ENCODE assay signal across 9 cellular contexts in genomic region chr1:175209493-175209921, GRCh38. TPM values are rescaled to one million over a fixed set of nuclear protein-coding genes. Genes with fewer than 3 reads are reported as not detected.
A peak's percentile ranks its signal among the peaks of the same experiment; 100 is the strongest.
DNase-seq lines count a peak whose midpoint lies in the region; ATAC-seq, FAIRE-seq and TF ChIP-seq lines count a peak whose summit lies in the region.
"Had no signal": no experiment of that assay in that cellular context is flagged by ENCODE, and none has a peak within 500 bp of the region (broad histone marks: within the 10 kb centered on the region; RNA-seq: fewer than 3 reads in every experiment).

No MANE protein-coding gene starts in this region.

- no peaks in the 10 kb centered on the region for H3K27me3 ChIP-seq in CD4-positive, alpha-beta memory T cell (ENCODE audit: insufficient read depth, low read length)
- H3K27me3 ChIP-seq in GM12878 (replicated peaks in 1 of 2; ENCODE audit: control insufficient read depth in 2 of 2, insufficient read depth in 2 of 2, low read length in 1 of 2) (no peaks in the 10 kb centered on the region), sigmoid colon (no peaks in the 10 kb centered on the region), endodermal cell (ENCODE audit: control insufficient read depth, insufficient read depth, low read length, poor library complexity, severe bottlenecking) (no peaks in the 10 kb centered on the region)

- FAIRE-seq in GM12878 (lab: Jason Lieb, UNC) = no peak

- TF ChIP-seq POLR2A in GM12878 (IDR thresholded peaks at IDR 0.05; ENCODE audit: low read depth, low read length) (no peak), sigmoid colon (IDR thresholded peaks at IDR 0.05) (no peak)

- H3K4me3 ChIP-seq in CD4-positive, alpha-beta memory T cell (ENCODE audit: low read length in 2 of 2) = peak overlapping the region in 1 of 2 donors; percentile 8
- H3K4me3 ChIP-seq in GM12878 (no peak overlapping the region), sigmoid colon (no peak overlapping the region), endodermal cell (ENCODE audit: low read length) (no peak overlapping the region)

- RAD21 ChIA-PET in GM12878 (lab: Charles Lee; ENCODE audit: unreplicated experiment) = interaction anchor here (1.0 to 4.0 kb wide), 7 partner anchors 10 to 109 kb away, joined by 3 to 24 read pairs (median 12); no protein-coding TSS in a partner anchor

- no peaks in the 10 kb centered on the region for H4K20me1 ChIP-seq in GM12878 (ENCODE audit: control insufficient read depth, insufficient read depth)

- WGBS in GM12878 (ENCODE audit: insufficient coverage, insufficient replicate concordance, low lambda C conversion rate, missing lambda C conversion rate) = 0% methylated on average over 1 of the region's 1 CpG
- WGBS in sigmoid colon, 2 donors = 49 to 92% methylated on average over 1 of the region's 1 CpG
- WGBS in endodermal cell (ENCODE audit: insufficient coverage in 1 of 2, insufficient read length in 1 of 2), 2 experiments = 77 to 100% methylated on average over 1 of the region's 1 CpG

- POLR2A ChIA-PET in CD4-positive, alpha-beta memory T cell (lab: Charles Lee; ENCODE audit: partially characterized antibody) = interaction anchor here (0.7 to 7.2 kb wide), 10 partner anchors 10 to 186 kb away, joined by 3 to 112 read pairs (median 6); partner anchors contain the start of gene MRPS14
- POLR2A ChIA-PET in GM12878 (lab: Charles Lee) (interaction anchor here (0.6 to 3.5 kb wide), 7 partner anchors 14 to 257 kb away, joined by 3 to 24 read pairs (median 4); no protein-coding TSS in a partner anchor), WTC11 (lab: Charles Lee) (no interaction called here)

- H3K27me3 Mint-ChIP-seq in CD4-positive, alpha-beta memory T cell = no peaks in the 10 kb centered on the region
- no peaks in the 10 kb centered on the region; the same call in 1 of the 2 replicates for H3K27me3 Mint-ChIP-seq in WTC11 (ENCODE audit: low read depth)
- peaks cover 4% of the 10 kb centered on the region for H3K27me3 Mint-ChIP-seq in endodermal cell (ENCODE audit: insufficient read depth)

- no peaks in the 10 kb centered on the region for H3K9me3 ChIP-seq in CD4-positive, alpha-beta memory T cell (ENCODE audit: control insufficient read depth in 1 of 2, low read length in 2 of 2)
- H3K9me3 ChIP-seq in GM12878 (replicated peaks; ENCODE audit: control insufficient read depth, insufficient read depth, low read length) (no peaks in the 10 kb centered on the region), sigmoid colon (no peaks in the 10 kb centered on the region), endodermal cell (ENCODE audit: control insufficient read depth, low read length) (peaks cover 9% of the 10 kb centered on the region)

- TF ChIP-seq CTCF in GM12878 (IDR thresholded peaks at IDR 0.05 in 2 of 3, conservative IDR thresholded peaks at IDR 0.05 in 1 of 3; ENCODE audit: control insufficient read depth in 2 of 3, extremely low read depth in 1 of 3, insufficient read depth in 1 of 3, low read depth in 3 of 3, low read length in 3 of 3) = no peak
- no peak for TF ChIP-seq CTCF in WTC11 (IDR thresholded peaks at IDR 0.05)
- no peak for TF ChIP-seq CTCF in sigmoid colon (IDR thresholded peaks at IDR 0.05)
- TF ChIP-seq CTCF in endodermal cell (conservative IDR thresholded peaks at IDR 0.05) = no peak

- no peaks in the 10 kb centered on the region for H3K9me3 Mint-ChIP-seq in CD4-positive, alpha-beta memory T cell
- H3K9me3 Mint-ChIP-seq in WTC11 = peaks cover 14% of the 10 kb centered on the region
- peaks cover 9% of the 10 kb centered on the region for H3K9me3 Mint-ChIP-seq in endodermal cell

- H3K27ac Mint-ChIP-seq in CD4-positive, alpha-beta memory T cell = peak overlapping the region; percentile 90 to 98 (median 96)
- H3K27ac Mint-ChIP-seq in WTC11 = no peak overlapping the region
- H3K27ac Mint-ChIP-seq in endodermal cell = no peak overlapping the region

- DNase-seq in CD4-positive, alpha-beta memory T cell = peak in 2 of 5 donors; percentile 41 to 54
- DNase-seq in GM12878 (ENCODE audit: low read depth, low spot score) = no peak
- no peak for DNase-seq in WTC11 (ENCODE audit: low spot score)
- DNase-seq in NCI-H82 (lab: John Stamatoyannopoulos, UW) = no peak
- DNase-seq in sigmoid colon = no peak
- no peak for DNase-seq in endodermal cell
- DNase-seq: occipital lobe had no signal

- no peaks in the 10 kb centered on the region for H3K36me3 ChIP-seq in CD4-positive, alpha-beta memory T cell (ENCODE audit: insufficient read depth, low read length)
- H3K36me3 ChIP-seq in GM12878 (ENCODE audit: control insufficient read depth in 2 of 2, insufficient read depth in 2 of 2, low read length in 1 of 2) (no peaks in the 10 kb centered on the region), sigmoid colon (no peaks in the 10 kb centered on the region), endodermal cell (ENCODE audit: control insufficient read depth, insufficient read depth, low read length) (no peaks in the 10 kb centered on the region)

- H3K9ac ChIP-seq in GM12878 (ENCODE audit: control insufficient read depth, insufficient read depth, low read length) (peak overlapping the region; percentile 43; the same call in 1 of the 2 replicates), endodermal cell (ENCODE audit: extremely low read depth, low read length, poor library complexity, severe bottlenecking) (no peak overlapping the region)

- peak overlapping the region; percentile 69 for H2AFZ ChIP-seq in GM12878 (ENCODE audit: control insufficient read depth, low read depth, low read length)

- intact Hi-C loops in CD4-positive, alpha-beta memory T cell (cut with micrococcal nuclease) = loop anchor here (1.0 to 10.0 kb wide), 7 partner anchors 12 to 995 kb away; partner anchors contain the start of gene COP1
- intact Hi-C loops in GM12878 (cut with micrococcal nuclease; ENCODE audit: unreplicated experiment) = no loop called here
- intact Hi-C loops in sigmoid colon (cut with DNase I) = no loop called here

- peak overlapping the region; percentile 70 for H3K4me2 ChIP-seq in GM12878 (ENCODE audit: control insufficient read depth, insufficient read depth)

- TF ChIP-seq EP300 in GM12878 (IDR thresholded peaks at IDR 0.05; ENCODE audit: borderline replicate concordance in 1 of 2, control insufficient read depth in 1 of 2, low read depth in 2 of 2, low read length in 2 of 2) (peak in 1 of 2 experiments; percentile 6; a peak in 1 of 4 replicates), sigmoid colon (IDR thresholded peaks at IDR 0.05) (no peak)

- no peak for TF ChIP-seq RAD21 in GM12878 (IDR thresholded peaks at IDR 0.05; ENCODE audit: insufficient read depth, low read depth, low read length)

- no TSS peak for BruUV-seq in GM12878 (replicated peaks; lab: Mats Ljungman, UMichigan)

- H3K36me3 Mint-ChIP-seq in CD4-positive, alpha-beta memory T cell = no peaks in the 10 kb centered on the region
- no peaks in the 10 kb centered on the region for H3K36me3 Mint-ChIP-seq in WTC11
- H3K36me3 Mint-ChIP-seq in endodermal cell (ENCODE audit: low read depth) = no peaks in the 10 kb centered on the region

- H3K4me3 Mint-ChIP-seq in CD4-positive, alpha-beta memory T cell = peak overlapping the region; percentile 80 to 93 (median 90)
- no peak overlapping the region for H3K4me3 Mint-ChIP-seq in WTC11
- H3K4me3 Mint-ChIP-seq in endodermal cell = no peak overlapping the region

- SMC1A ChIA-PET in GM12878 (lab: Charles Lee; ENCODE audit: uncharacterized antibody, unreplicated experiment) = interaction anchor here (0.7 to 4.0 kb wide), 17 partner anchors 8 to 109 kb away, joined by 3 to 51 read pairs (median 7); partner anchors contain the start of gene KIAA0040

- H3K4me1 Mint-ChIP-seq in CD4-positive, alpha-beta memory T cell = peaks cover 59 to 83% (median 68%) of the 10 kb centered on the region in 4 donors
- no peaks in the 10 kb centered on the region for H3K4me1 Mint-ChIP-seq in WTC11
- no peaks in the 10 kb centered on the region for H3K4me1 Mint-ChIP-seq in endodermal cell

- ATAC-seq in GM19397 (IDR thresholded peaks at IDR 0.05; ENCODE audit: unreplicated experiment) (peak; percentile 37), HG03469 (IDR thresholded peaks at IDR 0.05; ENCODE audit: unreplicated experiment) (peak; percentile 34), GM12878 (peak; percentile 87), WTC11 (no peak)

- no peaks in the 10 kb centered on the region for H3K79me2 ChIP-seq in GM12878 (ENCODE audit: control insufficient read depth, insufficient read depth, low read length)

- H3K4me1 ChIP-seq in CD4-positive, alpha-beta memory T cell (ENCODE audit: insufficient read depth, low read length) = peaks cover 73% of the 10 kb centered on the region
- H3K4me1 ChIP-seq in GM12878 (ENCODE audit: control insufficient read depth, insufficient read depth, low read length) (peaks cover 21% of the 10 kb centered on the region), sigmoid colon (no peaks in the 10 kb centered on the region), endodermal cell (ENCODE audit: control insufficient read depth, insufficient read depth, low read length) (no peaks in the 10 kb centered on the region)

- CTCF ChIA-PET in CD4-positive, alpha-beta memory T cell (lab: Charles Lee; ENCODE audit: partially characterized antibody) = interaction anchor here (0.8 to 7.0 kb wide), 8 partner anchors 9 to 109 kb away, joined by 3 to 58 read pairs (median 24); no protein-coding TSS in a partner anchor
- CTCF ChIA-PET in GM12878 (lab: Yijun Ruan, JAX) (interaction anchor here (0.8 to 3.8 kb wide), 7 partner anchors 10 to 109 kb away, joined by 4 to 17 read pairs (median 8); partner anchors contain the start of gene KIAA0040), WTC11 (lab: Charles Lee) (no interaction called here)

- in situ Hi-C loops in GM12878 (cut with MboI) = no loop called here

- peak overlapping the region; percentile 55 for H3K27ac ChIP-seq in CD4-positive, alpha-beta memory T cell (ENCODE audit: low read depth, low read length)
- H3K27ac ChIP-seq in GM12878 (ENCODE audit: control insufficient read depth, insufficient read depth) (peak overlapping the region; percentile 78), sigmoid colon (no peak overlapping the region), endodermal cell (ENCODE audit: low read depth, low read length) (no peak overlapping the region)

RNA-seq across cellular contexts. Expression of gene KIAA0040, which starts 16.9 kb away (rescaled TPM):
- 10 to 100 TPM; 28.7 to 33.6 TPM for total RNA-seq in CD4-positive, alpha-beta memory T cell
- polyA plus RNA-seq in CD4-positive, alpha-beta memory T cell = 10 to 100 TPM; 36.2 to 53.8 TPM
- 19.4 and 22.6 TPM in 2 replicates for total RNA-seq in GM12878 (2013; cell fraction: nucleolus; rRNA removed)
- total RNA-seq in GM12878 (2014; rRNA removed) (22.9 and 24.1 TPM in 2 replicates), GM12878 (2014; rRNA removed; fragmentation: Illumina TruSeq; extraction: Trizol) (23.5 and 24.4 TPM in 2 replicates), GM12878 (2021) (29.0 and 29.2 TPM in 2 replicates), WTC11 (2021) (8.8 to 15.0 TPM (median 11.9 TPM) in 3 replicates), sigmoid colon (10 to 100 TPM; 11.4 to 28.2 (median 20.4) TPM), endodermal cell (10 to 100 TPM in 1 of 2 donors, 1 to 10 TPM in 1; 9.2 to 12.9 TPM)
- polyA plus RNA-seq in GM12878 (2011; ENCODE audit: low read depth) = 5.8 TPM
- polyA plus RNA-seq in GM12878 (2011; rRNA removed) (39.9 and 47.7 TPM in 2 replicates), GM12878 (2014; fragmentation: Illumina TruSeq; extraction: Trizol) (31.8 and 38.1 TPM in 2 replicates), GM12878 (2014; fragmentation: Nextera tagmentation; extraction: Ambion mirVana) (1 to 10 TPM; 7.6 to 8.3 TPM), GM12878 (2014; rRNA removed) (20.5 and 24.1 TPM in 2 replicates), GM12878 (2016; fragmentation: Nextera tagmentation; extraction: Ambion mirVana) (10 to 100 TPM; 19.7 to 20.3 TPM), sigmoid colon (10 to 100 TPM in 1 of 3 donors, 1 to 10 TPM in 2; 6.6 to 20.5 (median 6.9) TPM)
- polyA plus RNA-seq in GM12878 (2011; cell fraction: cytosol; rRNA removed) = 44.7 and 45.5 TPM in 2 replicates
- 28.1 and 33.0 TPM in 2 replicates for polyA plus RNA-seq in GM12878 (2011; cell fraction: nucleus; rRNA removed)
- 7.0 and 11.0 TPM in 2 replicates for polyA plus RNA-seq in GM12878 (2012)
- 57.5 and 68.2 TPM in 2 replicates for polyA minus RNA-seq in GM12878 (2011; rRNA and poly(A)+ RNA removed)
- polyA minus RNA-seq in GM12878 (2011; cell fraction: cytosol; rRNA and poly(A)+ RNA removed) = 15.7 and 17.1 TPM in 2 replicates
- 14.0 and 17.7 TPM in 2 replicates for polyA minus RNA-seq in GM12878 (2011; cell fraction: nucleus; rRNA and poly(A)+ RNA removed)
- 4.9 TPM for polyA plus RNA-seq in endodermal cell (2013, experiment 1 of 2)
- 4.3 TPM for polyA plus RNA-seq in endodermal cell (2013, experiment 2 of 2)

Comparison
In these comparisons a context has a peak if more than half of its experiments do, and no peak if none do; other contexts are left out.
1. H3K27ac ChIP-seq: peak in CD4-positive, alpha-beta memory T cell (single experiment) and GM12878 (single experiment); none in sigmoid colon (0 of 4) and endodermal cell (single experiment).
2. H3K27ac Mint-ChIP-seq: peak in CD4-positive, alpha-beta memory T cell (7 of 7); none in WTC11 (single experiment) and endodermal cell (single experiment).
3. H3K4me3 Mint-ChIP-seq: peak in CD4-positive, alpha-beta memory T cell (8 of 8); none in WTC11 (single experiment) and endodermal cell (single experiment).